ENCODE assay signal across 20 cellular contexts in genomic region chr10:128938488-128938887, GRCh38.
"Had no signal": no experiment of that assay in that cellular context is flagged by ENCODE, and none has a peak within 500 bp of the region (broad histone marks: within the 10 kb centered on the region; RNA-seq: fewer than 3 reads in every experiment).

No MANE protein-coding gene starts in this region.

- H3K9me3 Mint-ChIP-seq: mesothelial cell of epicardium had no signal

- H3K4me1 Mint-ChIP-seq: naive B cell had no signal

- H3K9me3 ChIP-seq: esophagus muscularis mucosa, gastrocnemius medialis, heart right ventricle, lower lobe of right lung, mucosa of descending colon had no signal

- H3K36me3 Mint-ChIP-seq: mesothelial cell of epicardium, naive B cell had no signal

- H3K4me1 ChIP-seq: esophagus muscularis mucosa, gastrocnemius medialis, heart right ventricle, lower lobe of right lung had no signal

- DNase-seq: dermis blood vessel endothelial cell; dorsolateral prefrontal cortex; effector CD4-positive, alpha-beta T cell; effector memory CD4-positive, alpha-beta T cell; foreskin fibroblast; foreskin melanocyte; gastrocnemius medialis; glutamatergic neuron; head of caudate nucleus; heart right ventricle; hippocampal formation; left colon; lower lobe of right lung; mesenchymal stem cell; mucosa of descending colon; naive B cell had no signal

- H3K36me3 ChIP-seq: esophagus muscularis mucosa, gastrocnemius medialis, heart right ventricle, lower lobe of right lung had no signal

- ATAC-seq: gastrocnemius medialis, left colon, left lobe of liver, lower lobe of right lung, mucosa of descending colon had no signal

- H3K27ac ChIP-seq: coronary artery, dorsolateral prefrontal cortex, gastrocnemius medialis, heart right ventricle, lower lobe of right lung had no signal

- H3K4me3 ChIP-seq: coronary artery, dorsolateral prefrontal cortex, esophagus muscularis mucosa, gastrocnemius medialis, heart right ventricle, lower lobe of right lung, mucosa of descending colon had no signal

- H3K27me3 ChIP-seq: esophagus muscularis mucosa, gastrocnemius medialis had no signal

- H3K4me3 Mint-ChIP-seq: mesothelial cell of epicardium, naive B cell had no signal

- H3K27ac Mint-ChIP-seq: mesothelial cell of epicardium, naive B cell had no signal
